Comparison of ENCODE assay signal across 25 cellular contexts in genomic region chr19:16363852-16364230, GRCh38. TPM values are rescaled to one million over a fixed set of nuclear protein-coding genes. Genes with fewer than 3 reads are reported as not detected.
DNase-seq lines count a peak whose midpoint lies in the region; ATAC-seq, FAIRE-seq and TF ChIP-seq lines count a peak whose summit lies in the region.
"Had no signal": no experiment of that assay in that cellular context is flagged by ENCODE, and none has a peak within 500 bp of the region (broad histone marks: within the 10 kb centered on the region; RNA-seq: fewer than 3 reads in every experiment).

No MANE protein-coding gene starts in this region.

- POLR2A ChIA-PET in HepG2 (lab: Yijun Ruan, JAX), result no interaction called here

- no peak overlapping the region for H3K4me3 Mint-ChIP-seq in nephron progenitor cell
- H3K4me3 Mint-ChIP-seq in activated CD8-positive, alpha-beta memory T cell treated with anti-CD3 and anti-CD28 coated beads, Interleukin-2, amount 10 ng/mL, durations not matched to agents 7 days and 5 days, result no peak overlapping the region
- no peak overlapping the region for H3K4me3 Mint-ChIP-seq in activated T-cell treated with anti-CD3 and anti-CD28 coated beads, Interleukin-2, amount 50 U/mL, for 24 hours
- H3K4me3 Mint-ChIP-seq: activated CD4-positive, alpha-beta T cell treated with anti-CD3 and anti-CD28 coated beads for 36 hours; activated T-cell treated with anti-CD3 and anti-CD28 coated beads, Interleukin-2, amount 50 U/mL, for 72 hours; CD14-positive monocyte; stimulated activated memory B cell treated with anti-CD40 and anti-IgM and Interleukin-4, amounts not matched to agents 10 μg/mL and 1 μg/mL and 100 μg/mL, for 72 hours had no signal

- CTCF ChIA-PET in HepG2 (lab: Yijun Ruan, JAX; ENCODE audit: low intra/inter-chr PET ratio, low total read pairs), result no interaction called here
- CTCF ChIA-PET in activated CD8-positive, alpha-beta memory T cell treated with anti-CD3 and anti-CD28 coated beads, Interleukin-2, amount 10 ng/mL, durations not matched to agents 7 days and 5 days (lab: Charles Lee), result interaction anchor here (1.4 to 24.3 kb wide), 2 partner anchors 13 to 31 kb away, joined by 6 to 449 read pairs; partner anchors contain the start of gene KLF2

- no peaks in the 10 kb centered on the region for H3K27me3 Mint-ChIP-seq in nephron progenitor cell (ENCODE audit: low read depth, poor library complexity)
- peaks cover 28% of the 10 kb centered on the region for H3K27me3 Mint-ChIP-seq in activated CD8-positive, alpha-beta memory T cell treated with anti-CD3 and anti-CD28 coated beads, Interleukin-2, amount 10 ng/mL, durations not matched to agents 7 days and 5 days
- peaks cover 27% of the 10 kb centered on the region for H3K27me3 Mint-ChIP-seq in activated T-cell treated with anti-CD3 and anti-CD28 coated beads, Interleukin-2, amount 50 U/mL, for 24 hours
- H3K27me3 Mint-ChIP-seq: stimulated activated memory B cell treated with anti-CD40 and anti-IgM and Interleukin-4, amounts not matched to agents 10 μg/mL and 1 μg/mL and 100 μg/mL, for 72 hours had no signal

- WGBS in right lobe of liver (ENCODE audit: insufficient coverage, low coverage, low lambda C conversion rate, missing lambda C conversion rate), result 81% methylated on average over 4 of the region's 11 CpGs
- WGBS in HepG2 (ENCODE audit: low lambda C conversion rate), result 92% methylated on average over 9 of the region's 11 CpGs
- 86 to 98% methylated on average over 8 to 11 of the region's 11 CpGs for whole genome bisulfite sequencing in body of pancreas, 2 donors

- H3K9me3 Mint-ChIP-seq in nephron progenitor cell, result no peaks in the 10 kb centered on the region
- no peaks in the 10 kb centered on the region for H3K9me3 Mint-ChIP-seq in activated CD8-positive, alpha-beta memory T cell treated with anti-CD3 and anti-CD28 coated beads, Interleukin-2, amount 10 ng/mL, durations not matched to agents 7 days and 5 days (ENCODE audit: low read depth)
- H3K9me3 Mint-ChIP-seq in activated T-cell treated with anti-CD3 and anti-CD28 coated beads, Interleukin-2, amount 50 U/mL, for 24 hours, result no peaks in the 10 kb centered on the region
- H3K9me3 Mint-ChIP-seq: activated T-cell treated with anti-CD3 and anti-CD28 coated beads, Interleukin-2, amount 50 U/mL, for 72 hours; stimulated activated memory B cell treated with anti-CD40 and anti-IgM and Interleukin-4, amounts not matched to agents 10 μg/mL and 1 μg/mL and 100 μg/mL, for 72 hours had no signal

- H3K4me3 ChIP-seq in right lobe of liver (no peak overlapping the region), HepG2 (replicated peaks in 1 of 3; ENCODE audit: insufficient read depth in 1 of 3, low read depth in 2 of 3, low read length in 3 of 3) (no peak overlapping the region), body of pancreas (no peak overlapping the region)
- H3K4me3 ChIP-seq: heart left ventricle had no signal

- intact Hi-C loops in right lobe of liver (cut with DNase I), result no loop called here
- intact Hi-C loops in HepG2 (cut with micrococcal nuclease; ENCODE audit: unreplicated experiment), result no loop called here
- intact Hi-C loops in body of pancreas (cut with DNase I), result no loop called here

- H4K20me1 ChIP-seq in HepG2 (ENCODE audit: insufficient read depth, low read length), result no peaks in the 10 kb centered on the region

- ATAC-seq in right lobe of liver (no peak), HepG2 (no peak), body of pancreas (no peak)
- no peak for ATAC-seq in activated CD8-positive, alpha-beta memory T cell treated with anti-CD3 and anti-CD28 coated beads, Interleukin-2, amount 10 ng/mL, durations not matched to agents 7 days and 5 days
- ATAC-seq: activated CD4-positive, alpha-beta T cell treated with anti-CD3 and anti-CD28 coated beads for 36 hours; activated T-cell treated with anti-CD3 and anti-CD28 coated beads, Interleukin-2, amount 50 U/mL, for 72 hours; stimulated activated memory B cell treated with anti-CD40 and anti-IgM and Interleukin-4, amounts not matched to agents 10 μg/mL and 1 μg/mL and 100 μg/mL, for 72 hours had no signal

- no peaks in the 10 kb centered on the region for H3K79me2 ChIP-seq in HepG2 (ENCODE audit: insufficient read depth, low read length)

- TF ChIP-seq POLR2A in right lobe of liver (IDR thresholded peaks at IDR 0.05), result no peak
- no peak for TF ChIP-seq POLR2A in HepG2 (IDR thresholded peaks at IDR 0.05; ENCODE audit: insufficient read depth in 1 of 2, low read depth in 2 of 2, low read length in 2 of 2)
- TF ChIP-seq POLR2A in body of pancreas (IDR thresholded peaks at IDR 0.05), result no peak

- no peak overlapping the region for H2AFZ ChIP-seq in HepG2 (ENCODE audit: low read length)

- TF ChIP-seq CTCF in right lobe of liver (IDR thresholded peaks at IDR 0.05), result no peak
- no peak for TF ChIP-seq CTCF in HepG2 (CRISPR knock-in tag; IDR thresholded peaks at IDR 0.05)
- no peak for TF ChIP-seq CTCF in body of pancreas (IDR thresholded peaks at IDR 0.05)
- TF ChIP-seq CTCF in nephron progenitor cell (IDR thresholded peaks at IDR 0.05), result no peak

- H3K4me1 ChIP-seq in right lobe of liver (peaks cover 0 to 20% (median 7%) of the 10 kb centered on the region in 4 donors), HepG2 (ENCODE audit: insufficient read depth, low read length) (peaks cover 18% of the 10 kb centered on the region), body of pancreas (peaks cover 27% of the 10 kb centered on the region)

- in situ Hi-C loops in HepG2 (cut with HindIII; ENCODE audit: extremely low pct_ligation_motif_present, low pct_unique_long_range_greater_than_20kb), result no loop called here

- no peaks in the 10 kb centered on the region for H3K9me3 ChIP-seq in right lobe of liver
- H3K9me3 ChIP-seq in HepG2 (ENCODE audit: low read length), result no peaks in the 10 kb centered on the region
- H3K9me3 ChIP-seq in body of pancreas, result no peaks in the 10 kb centered on the region
- H3K9me3 ChIP-seq: heart left ventricle had no signal

- no peak overlapping the region for H3K9ac ChIP-seq in HepG2 (ENCODE audit: insufficient read depth, low read depth, low read length)

- H3K4me2 ChIP-seq in HepG2 (ENCODE audit: low read depth, low read length), result no peak overlapping the region

- no peak for TF ChIP-seq RAD21 in HepG2 (CRISPR knock-in tag; IDR thresholded peaks at IDR 0.05)

- H3K36me3 ChIP-seq in right lobe of liver (no peaks in the 10 kb centered on the region), HepG2 (replicated peaks in 1 of 2; ENCODE audit: control insufficient read depth in 1 of 2, insufficient read depth in 2 of 2, low read length in 2 of 2) (peaks cover 0 to 14% of the 10 kb centered on the region in 2 experiments; a peak in 1 of 5 replicates), body of pancreas (replicated peaks in 1 of 2; ENCODE audit: insufficient read depth in 1 of 2, low read depth in 2 of 2) (no peaks in the 10 kb centered on the region)

- peak overlapping the region; percentile 45 for H3K27ac Mint-ChIP-seq in nephron progenitor cell
- no peak overlapping the region for H3K27ac Mint-ChIP-seq in activated CD8-positive, alpha-beta memory T cell treated with anti-CD3 and anti-CD28 coated beads, Interleukin-2, amount 10 ng/mL, durations not matched to agents 7 days and 5 days
- H3K27ac Mint-ChIP-seq in activated T-cell treated with anti-CD3 and anti-CD28 coated beads, Interleukin-2, amount 50 U/mL, for 24 hours, result no peak overlapping the region
- H3K27ac Mint-ChIP-seq: activated CD4-positive, alpha-beta T cell treated with anti-CD3 and anti-CD28 coated beads for 36 hours; activated T-cell treated with anti-CD3 and anti-CD28 coated beads, Interleukin-2, amount 50 U/mL, for 72 hours; stimulated activated memory B cell treated with anti-CD40 and anti-IgM and Interleukin-4, amounts not matched to agents 10 μg/mL and 1 μg/mL and 100 μg/mL, for 72 hours had no signal

- peaks cover 25% of the 10 kb centered on the region for H3K36me3 Mint-ChIP-seq in nephron progenitor cell (ENCODE audit: low read depth)
- peaks cover 17% of the 10 kb centered on the region for H3K36me3 Mint-ChIP-seq in activated CD8-positive, alpha-beta memory T cell treated with anti-CD3 and anti-CD28 coated beads, Interleukin-2, amount 10 ng/mL, durations not matched to agents 7 days and 5 days
- H3K36me3 Mint-ChIP-seq in activated T-cell treated with anti-CD3 and anti-CD28 coated beads, Interleukin-2, amount 50 U/mL, for 24 hours (ENCODE audit: low read depth), result peaks cover 29% of the 10 kb centered on the region

- DNase-seq in right lobe of liver (no peak), HepG2 (ENCODE audit: low spot score) (no peak), body of pancreas (no peak), nephron progenitor cell (no peak), GF-D8 (lab: John Stamatoyannopoulos, UW) (no peak), T1000 (lab: John Stamatoyannopoulos, UW) (no peak)
- no peak for DNase-seq in activated CD8-positive, alpha-beta memory T cell treated with anti-CD3 and anti-CD28 coated beads, Interleukin-2, amount 10 ng/mL, durations not matched to agents 7 days and 5 days
- DNase-seq in activated T-cell treated with anti-CD3 and anti-CD28 coated beads, Interleukin-2, amount 50 U/mL, for 24 hours, result no peak
- DNase-seq: ACHN; activated CD4-positive, alpha-beta T cell treated with anti-CD3 and anti-CD28 coated beads for 36 hours; activated naive CD4-positive, alpha-beta T cell treated with Interleukin-2 at 50 U/mL for 16 hours; activated T-cell treated with anti-CD3 and anti-CD28 coated beads, Interleukin-2, amount 50 U/mL, for 72 hours; amniotic stem cell; heart left ventricle; KBM-7; MM.1S; NCI-H1417 treated with DMSO at 0.1 percent for 48 hours; nucleus accumbens; OCI-M1; retina; SHP77 treated with DMSO at 0.1 percent for 48 hours; stimulated activated CD4-positive, alpha-beta T cell treated with anti-CD3 and anti-CD28 coated beads, Interleukin-4, amount 100 ng/mL, for 1 hour had no signal

- FAIRE-seq in HepG2 (lab: Jason Lieb, UNC), result no peak
- FAIRE-seq: bronchial epithelial cell had no signal

- peak overlapping the region in 2 of 3 donors; percentile 89 to 95 for H3K27ac ChIP-seq in right lobe of liver
- H3K27ac ChIP-seq in HepG2 (ENCODE audit: extremely low read length, insufficient read depth, low read length), result no peak overlapping the region
- peak overlapping the region in 3 of 4 donors; percentile 73 to 85 (median 83) for H3K27ac ChIP-seq in body of pancreas

- no peaks in the 10 kb centered on the region for H3K27me3 ChIP-seq in right lobe of liver
- no peaks in the 10 kb centered on the region for H3K27me3 ChIP-seq in HepG2 (ENCODE audit: control insufficient read depth in 1 of 2, insufficient read depth in 2 of 2, low read length in 2 of 2)
- H3K27me3 ChIP-seq in body of pancreas, result no peaks in the 10 kb centered on the region
- H3K27me3 ChIP-seq: heart left ventricle had no signal

- BruUV-seq in HepG2 (replicated peaks; lab: Mats Ljungman, UMichigan), result no TSS peak

- TF ChIP-seq EP300 in HepG2 (IDR thresholded peaks at IDR 0.05; ENCODE audit: low read depth in 2 of 2, low read length in 2 of 2), result no peak
- no peak for TF ChIP-seq EP300 in HepG2 (CRISPR knock-in tag; IDR thresholded peaks at IDR 0.05; ENCODE audit: borderline replicate concordance)

- peaks cover 37% of the 10 kb centered on the region for H3K4me1 Mint-ChIP-seq in nephron progenitor cell
- H3K4me1 Mint-ChIP-seq in activated CD8-positive, alpha-beta memory T cell treated with anti-CD3 and anti-CD28 coated beads, Interleukin-2, amount 10 ng/mL, durations not matched to agents 7 days and 5 days, result peaks cover 65% of the 10 kb centered on the region
- peaks cover 79% of the 10 kb centered on the region for H3K4me1 Mint-ChIP-seq in activated T-cell treated with anti-CD3 and anti-CD28 coated beads, Interleukin-2, amount 50 U/mL, for 24 hours (ENCODE audit: low read depth)

RNA-seq across cellular contexts. Expression of gene KLF2, which starts 39.2 kb away (rescaled TPM):
- total RNA-seq in right lobe of liver (10 to 100 TPM in 1 of 6 experiments, 1 to 10 TPM in 5; 3.7 to 10.1 (median 4.8) TPM), HepG2 (2016; rRNA removed; fragmentation: Illumina TruSeq; extraction: Trizol) (not detected in 2 replicates), body of pancreas (10 to 100 TPM; 13.2 to 42.2 TPM)
- total RNA-seq in HepG2 (2016; cell fraction: cytosol; rRNA removed; fragmentation: Illumina TruSeq; extraction: Trizol; ENCODE audit: low read depth), result not detected in 2 replicates
- not detected in 2 replicates for total RNA-seq in HepG2 (2016; cell fraction: insoluble cytoplasmic fraction; rRNA removed; fragmentation: Illumina TruSeq; extraction: Trizol)
- total RNA-seq in HepG2 (2016; cell fraction: membrane; rRNA removed; fragmentation: Illumina TruSeq; extraction: Trizol), result not detected in 2 replicates
- not detected in 2 replicates for total RNA-seq in HepG2 (2016; cell fraction: nucleus; rRNA removed; fragmentation: Illumina TruSeq; extraction: Trizol)
- 0.05 TPM in 1 of 2 replicates, not detected in the other for polyA plus RNA-seq in HepG2 (2011; rRNA removed)
- 0.05 TPM in 1 of 2 replicates, not detected in the other for polyA plus RNA-seq in HepG2 (2011; cell fraction: cytosol; rRNA removed)
- polyA plus RNA-seq in HepG2 (2011; cell fraction: nucleus; rRNA removed), result 0.16 and 0.23 TPM in 2 replicates
- polyA plus RNA-seq in HepG2 (2012), result not detected in 2 replicates
- not detected in 2 replicates for polyA plus RNA-seq in HepG2 (2016; cell fraction: cytosol; fragmentation: Illumina TruSeq; extraction: Trizol; ENCODE audit: low read depth)
- polyA plus RNA-seq in HepG2 (2016; cell fraction: insoluble cytoplasmic fraction; fragmentation: Illumina TruSeq; extraction: Trizol; ENCODE audit: low read depth), result not detected in 2 replicates
- 0.27 TPM in 1 of 2 replicates, not detected in the other for polyA plus RNA-seq in HepG2 (2016; cell fraction: membrane; fragmentation: Illumina TruSeq; extraction: Trizol; ENCODE audit: low read depth)
- polyA plus RNA-seq in HepG2 (2016; cell fraction: nucleus; fragmentation: Illumina TruSeq; extraction: Trizol; ENCODE audit: insufficient read depth, low read depth), result not detected in 2 replicates
- polyA minus RNA-seq in HepG2 (2011; rRNA and poly(A)+ RNA removed; ENCODE audit: low replicate concordance), result 0.16 TPM in 1 of 2 replicates, not detected in the other
- polyA minus RNA-seq in HepG2 (2011; cell fraction: cytosol; rRNA and poly(A)+ RNA removed), result not detected in 2 replicates
- not detected in 2 replicates for polyA minus RNA-seq in HepG2 (2011; cell fraction: nucleus; rRNA and poly(A)+ RNA removed)
- total RNA-seq in activated CD8-positive, alpha-beta memory T cell treated with anti-CD3 and anti-CD28 coated beads, Interleukin-2, amount 10 ng/mL, durations not matched to agents 7 days and 5 days, result 100 to 1,000 TPM in 1 of 2 experiments, 10 to 100 TPM in 1; 62.1 to 124 TPM
